In genomic region chr3:197472151-197472550, GRCh38 we compare ENCODE assay signal across 16 cellular contexts.
DNase-seq lines count a peak whose midpoint lies in the region; ATAC-seq and TF ChIP-seq lines count a peak whose summit lies in the region.
"Had no signal": no experiment of that assay in that cellular context is flagged by ENCODE, and none has a peak within 500 bp of the region (broad histone marks: within the 10 kb centered on the region; RNA-seq: fewer than 3 reads in every experiment).

No MANE protein-coding gene starts in this region.

- H3K4me1 ChIP-seq in Caco-2, result peaks cover 35% of the 10 kb centered on the region
- H3K4me1 ChIP-seq in liver (ENCODE audit: control insufficient read depth in 4 of 4, insufficient read depth in 4 of 4, low read length in 3 of 4), result peaks cover 12 to 50% (median 34%) of the 10 kb centered on the region in 4 donors
- peaks cover 16 to 23% of the 10 kb centered on the region in 2 experiments for H3K4me1 ChIP-seq in trophoblast cell (ENCODE audit: control insufficient read depth in 1 of 2, insufficient read depth in 2 of 2, low read length in 2 of 2)

- no peak overlapping the region for H3K9ac ChIP-seq in liver (ENCODE audit: low read depth in 1 of 2, low read length in 2 of 2)
- H3K9ac ChIP-seq in trophoblast cell (ENCODE audit: low read length), result no peak overlapping the region

- peaks cover 11% of the 10 kb centered on the region for H3K9me3 Mint-ChIP-seq in Caco-2 (ENCODE audit: unreplicated experiment)
- H3K9me3 Mint-ChIP-seq in brain, result peaks cover 0 to 2% (median 0%) of the 10 kb centered on the region in 5 experiments
- H3K9me3 Mint-ChIP-seq: HFFc6 had no signal

- H3K4me3 Mint-ChIP-seq in Caco-2 (ENCODE audit: unreplicated experiment), result no peak overlapping the region
- H3K4me3 Mint-ChIP-seq in brain, result no peak overlapping the region
- H3K4me3 Mint-ChIP-seq: HFFc6 had no signal

- H3K4me2 ChIP-seq in trophoblast cell (ENCODE audit: low read length), result no peak overlapping the region

- peak overlapping the region; percentile 9 for H3K14ac ChIP-seq in trophoblast cell (ENCODE audit: low read length)

- H4K8ac ChIP-seq in trophoblast cell (ENCODE audit: low read depth, low read length), result no peak overlapping the region

- no peak for ATAC-seq in HG02840 (IDR thresholded peaks at IDR 0.05; ENCODE audit: low FRiP score, unreplicated experiment)

- H2AK5ac ChIP-seq in trophoblast cell (ENCODE audit: low read length), result peak overlapping the region; percentile 34

- no peak for DNase-seq in Caco-2
- DNase-seq in trophoblast cell, result no peak
- DNase-seq in stimulated activated naive CD4-positive, alpha-beta T cell (lab: John Stamatoyannopoulos, UW), result no peak
- DNase-seq in RPMI8226, result no peak
- no peak for DNase-seq in NCI-H2196 (lab: John Stamatoyannopoulos, UW; ENCODE audit: unreplicated experiment)
- DNase-seq: HFFc6, Karpas-422, MG63, NCI-H1092, NCI-H2081 treated with DMSO at 0.1 percent for 48 hours, NCI-H524 treated with DMSO at 0.1 percent for 48 hours, SJCRH30 had no signal

- POLR2A ChIA-PET in Caco-2 (lab: Charles Lee), result no interaction called here

- peaks cover 13% of the 10 kb centered on the region for H3K79me1 ChIP-seq in trophoblast cell (ENCODE audit: low read length)

- no peak overlapping the region for H3K4ac ChIP-seq in trophoblast cell (ENCODE audit: low read depth, low read length)

- TF ChIP-seq CTCF in Caco-2 (IDR thresholded peaks at IDR 0.05; ENCODE audit: insufficient read depth in 1 of 2, low read depth in 1 of 2, low read length in 1 of 2, severe bottlenecking in 1 of 2, unreplicated experiment in 1 of 2) (no peak), brain (conservative IDR thresholded peaks at IDR 0.05) (no peak), liver (IDR thresholded peaks at IDR 0.05; ENCODE audit: low read depth, low read length, missing input control) (no peak)

- H2AFZ ChIP-seq in trophoblast cell (ENCODE audit: insufficient read depth, low read length, poor library complexity), result no peak overlapping the region

- BruUV-seq in Caco-2 (replicated peaks; lab: Mats Ljungman, UMichigan), result no TSS peak

- peaks cover 1% of the 10 kb centered on the region for H3K79me2 ChIP-seq in trophoblast cell (ENCODE audit: control insufficient read depth, insufficient read depth, low read length, poor library complexity)

- H3K27me3 ChIP-seq in Caco-2 (replicated peaks; ENCODE audit: control insufficient read depth, insufficient read depth, low read length) (no peaks in the 10 kb centered on the region), liver (ENCODE audit: control insufficient read depth in 4 of 4, insufficient read depth in 4 of 4, low read length in 3 of 4) (no peaks in the 10 kb centered on the region), trophoblast cell (ENCODE audit: insufficient read depth, low read length) (no peaks in the 10 kb centered on the region)
- H3K27me3 ChIP-seq: MG63, SJCRH30 had no signal

- peak overlapping the region; percentile 25 for H4K91ac ChIP-seq in trophoblast cell (ENCODE audit: low read depth, low read length)

- H3K27me3 Mint-ChIP-seq in Caco-2 (ENCODE audit: insufficient read depth, unreplicated experiment) (no peaks in the 10 kb centered on the region), brain (peaks cover 10% of the 10 kb centered on the region)

- H3K27ac Mint-ChIP-seq in Caco-2 (ENCODE audit: unreplicated experiment) (peak overlapping the region; percentile 36), brain (peak overlapping the region in 3 of 5 experiments; percentile 38 to 60 (median 59))
- H3K27ac Mint-ChIP-seq: HFFc6 had no signal

- H3K4me3 ChIP-seq in Caco-2 (ENCODE audit: low read depth, low read length) (no peak overlapping the region), liver (ENCODE audit: low read depth in 1 of 3, low read length in 3 of 3) (no peak overlapping the region), trophoblast cell (ENCODE audit: low read depth, low read length) (no peak overlapping the region)
- H3K4me3 ChIP-seq: MG63, SJCRH30 had no signal

- no peak overlapping the region for H2BK120ac ChIP-seq in trophoblast cell (ENCODE audit: insufficient read depth, low read length, poor library complexity)

- CTCF ChIA-PET in Caco-2 (lab: Charles Lee), result no interaction called here

- intact Hi-C loops in Caco-2 (cut with micrococcal nuclease; ENCODE audit: unreplicated experiment), result no loop called here

- peak in 1 of 2 donors; percentile 59 for TF ChIP-seq RAD21 in liver (IDR thresholded peaks at IDR 0.05)

- no peak overlapping the region for H4K12ac ChIP-seq in trophoblast cell (ENCODE audit: low read depth, low read length)

- 61% methylated on average over 2 of the region's 2 CpGs for WGBS in liver
- WGBS in trophoblast cell (ENCODE audit: extremely low coverage, insufficient coverage, insufficient read length), result no CpG with 5 or more reads among the region's 2 CpGs

- H3K27ac ChIP-seq in liver (ENCODE audit: low read depth in 1 of 2, low read length in 2 of 2), result peak overlapping the region; percentile 32 to 38
- no peak overlapping the region for H3K27ac ChIP-seq in trophoblast cell (ENCODE audit: low read depth, low read length)
- H3K27ac ChIP-seq: C4-2B, SJCRH30 had no signal

- no peaks in the 10 kb centered on the region for H3K9me3 ChIP-seq in Caco-2
- H3K9me3 ChIP-seq in liver (ENCODE audit: control insufficient read depth in 4 of 4, low read length in 3 of 4), result no peaks in the 10 kb centered on the region
- peaks cover 2% of the 10 kb centered on the region for H3K9me3 ChIP-seq in trophoblast cell (ENCODE audit: insufficient read depth, low read depth, low read length)
- H3K9me3 ChIP-seq: MG63, SJCRH30 had no signal

- H3K36me3 ChIP-seq in Caco-2 (ENCODE audit: control insufficient read depth, insufficient read depth, low read length) (no peaks in the 10 kb centered on the region), liver (ENCODE audit: control insufficient read depth in 4 of 4, insufficient read depth in 3 of 4, low read depth in 1 of 4, low read length in 3 of 4) (no peaks in the 10 kb centered on the region), trophoblast cell (ENCODE audit: control insufficient read depth in 1 of 2, insufficient read depth in 2 of 2, low read length in 2 of 2) (no peaks in the 10 kb centered on the region)
- H3K36me3 ChIP-seq: MG63, SJCRH30 had no signal

- H3K36me3 Mint-ChIP-seq in Caco-2 (ENCODE audit: insufficient read depth, unreplicated experiment) (peaks cover 4% of the 10 kb centered on the region), brain (no peaks in the 10 kb centered on the region)

- H3K18ac ChIP-seq in trophoblast cell (ENCODE audit: low read length), result no peak overlapping the region

- peak overlapping the region; percentile 1 for H2BK12ac ChIP-seq in trophoblast cell (ENCODE audit: low read length)

- no peak overlapping the region for H3K23ac ChIP-seq in trophoblast cell (ENCODE audit: low read length)

- H3K4me1 Mint-ChIP-seq in Caco-2 (ENCODE audit: low read depth, unreplicated experiment) (peaks cover 48% of the 10 kb centered on the region), brain (peaks cover 72% of the 10 kb centered on the region)

- H2BK5ac ChIP-seq in trophoblast cell (ENCODE audit: low read depth, low read length, poor library complexity), result no peak overlapping the region

TF ChIP-seq in liver, 16 proteins besides CTCF, POLR2A, EP300 and RAD21 (continues in another document):
- no peak for TF ChIP-seq ZBTB33 (IDR thresholded peaks at IDR 0.05)
- TF ChIP-seq GABPA (IDR thresholded peaks at IDR 0.05 in 1 of 2, conservative IDR thresholded peaks at IDR 0.05 in 1 of 2), result no peak
- TF ChIP-seq EGR1 (IDR thresholded peaks at IDR 0.05; ENCODE audit: low read depth in 2 of 2), result no peak
- peak; percentile 98 to 99 for TF ChIP-seq RXRA (IDR thresholded peaks at IDR 0.05)
- peak; percentile 93 for TF ChIP-seq SP1 (IDR thresholded peaks at IDR 0.05)
- peak; percentile 24 for TF ChIP-seq HNF4G (IDR thresholded peaks at IDR 0.05)
- TF ChIP-seq TAF1 (conservative IDR thresholded peaks at IDR 0.05), result no peak
- TF ChIP-seq ATF3 (IDR thresholded peaks at IDR 0.05), result no peak
- TF ChIP-seq HNF4A (conservative IDR thresholded peaks at IDR 0.05), result peak; percentile 84 to 93
- peak in 1 of 2 donors; percentile 21 for TF ChIP-seq JUND (IDR thresholded peaks at IDR 0.05)
- TF ChIP-seq FOXA2 (IDR thresholded peaks at IDR 0.05), result no peak
